In genomic region chr1:24540051-24540905, GRCh38 we compare ENCODE assay signal across 1 cellular context.
TF ChIP-seq lines count a peak whose summit lies in the region.

No MANE protein-coding gene starts in this region.

TF ChIP-seq in SK-N-SH treated with all-trans-retinoic acid at 6 μM for 48 hours, 23 proteins besides CTCF, POLR2A, EP300 and RAD21 (continued from another document):
- TF ChIP-seq ZFP30 (CRISPR knock-in tag; IDR thresholded peaks at IDR 0.05) (no peak), OSR1 (CRISPR knock-in tag; IDR thresholded peaks at IDR 0.05) (no peak), SNAI2 (CRISPR knock-in tag; IDR thresholded peaks at IDR 0.05) (no peak), BACH2 (CRISPR knock-in tag; IDR thresholded peaks at IDR 0.05; ENCODE audit: borderline replicate concordance) (no peak), TCF4 (CRISPR knock-in tag; IDR thresholded peaks at IDR 0.05; ENCODE audit: borderline replicate concordance) (no peak), ZNF70 (CRISPR knock-in tag; IDR thresholded peaks at IDR 0.05) (no peak), CSDC2 (CRISPR knock-in tag; IDR thresholded peaks at IDR 0.05) (no peak), CREB5 (CRISPR knock-in tag; IDR thresholded peaks at IDR 0.05; ENCODE audit: low read depth) (no peak), TOX (CRISPR knock-in tag; IDR thresholded peaks at IDR 0.05; ENCODE audit: borderline replicate concordance) (no peak), ISL1 (CRISPR knock-in tag; IDR thresholded peaks at IDR 0.05) (no peak)
